ENCODE assay signal across 13 cellular contexts in the genomic region with DNA sequence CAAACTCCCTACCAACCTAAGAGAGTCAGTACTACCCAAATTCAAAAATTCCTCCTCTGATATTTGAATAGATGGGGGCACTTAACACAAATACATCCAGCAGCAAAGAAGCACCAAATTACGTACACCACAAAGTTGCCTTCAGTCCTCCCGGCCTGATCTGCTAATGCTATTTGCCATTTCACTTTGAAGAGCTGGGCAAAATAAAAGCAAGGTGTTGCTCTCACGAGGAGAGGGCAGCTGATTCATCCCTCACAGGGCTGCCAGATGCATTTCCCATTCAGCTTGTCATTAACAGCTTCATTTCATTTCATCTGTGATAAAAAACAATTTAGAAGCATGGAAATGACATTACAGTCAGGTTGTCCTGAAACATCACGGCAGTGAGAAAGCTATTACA.
DNase-seq lines count a peak whose midpoint lies in the region; ATAC-seq and TF ChIP-seq lines count a peak whose summit lies in the region.
"Had no signal": no experiment of that assay in that cellular context is flagged by ENCODE, and none has a peak within 500 bp of the region (broad histone marks: within the 10 kb centered on the region; RNA-seq: fewer than 3 reads in every experiment).

No MANE protein-coding gene starts in this region.

- peak; percentile 47 for DNase-seq in AG20443 (ENCODE audit: low spot score)
- peak; percentile 24 for DNase-seq in IMR-90
- DNase-seq in mammary epithelial cell = peak; percentile 35
- peak; percentile 9 for DNase-seq in myocyte (ENCODE audit: low read depth)
- no peak for DNase-seq in HK-2 (ENCODE audit: unreplicated experiment)
- DNase-seq in NCI-H146 treated with DMSO at 0.1 percent for 48 hours (lab: John Stamatoyannopoulos, UW; ENCODE audit: unreplicated experiment) = no peak
- DNase-seq: left ventricle myocardium inferior, naive B cell, NCI-H2029 treated with DMSO at 0.1 percent for 48 hours had no signal

- peak overlapping the region; percentile 38 to 41; a peak in 2 of 4 replicates for H4K8ac ChIP-seq in IMR-90 (ENCODE audit: low read depth in 2 of 2, low read length in 2 of 2)

- H2AFZ ChIP-seq in IMR-90 (replicated peaks; ENCODE audit: low read length, poor library complexity) (no peak overlapping the region), mammary epithelial cell (ENCODE audit: low read depth, low read length) (no peak overlapping the region)
- H2AFZ ChIP-seq: GM23338 had no signal

- ATAC-seq in IMR-90 (ENCODE audit: low read depth) (no peak), GM19023 (IDR thresholded peaks at IDR 0.05; ENCODE audit: unreplicated experiment) (no peak), GM21367 (IDR thresholded peaks at IDR 0.05; ENCODE audit: unreplicated experiment) (no peak)
- ATAC-seq: GM23338 had no signal

- peak overlapping the region; percentile 53 for H3K18ac ChIP-seq in IMR-90 (ENCODE audit: low read depth, low read length)

- POLR2A ChIA-PET in IMR-90 (lab: Charles Lee; ENCODE audit: unreplicated experiment) = no interaction called here

- CTCF ChIA-PET in IMR-90 (lab: Yijun Ruan, JAX) (no interaction called here), mammary epithelial cell (lab: Charles Lee; ENCODE audit: low non-redundant PET) (no interaction called here)

- H3K9me3 ChIP-seq in IMR-90 (ENCODE audit: control insufficient read depth, insufficient read depth, low read length) (no peaks in the 10 kb centered on the region), mammary epithelial cell (replicated peaks; ENCODE audit: insufficient read depth, low read length) (no peaks in the 10 kb centered on the region)
- H3K9me3 ChIP-seq: BLaER1, left ventricle myocardium inferior had no signal

- H4K20me1 ChIP-seq in IMR-90 (ENCODE audit: insufficient read depth, low read length) = no peaks in the 10 kb centered on the region
- no peaks in the 10 kb centered on the region for H4K20me1 ChIP-seq in mammary epithelial cell (ENCODE audit: insufficient read depth, low read length)
- H4K20me1 ChIP-seq: BLaER1 had no signal

- peak overlapping the region; percentile 81 for H2AK5ac ChIP-seq in IMR-90 (ENCODE audit: low read depth, low read length)

- H3K9ac ChIP-seq in IMR-90 (ENCODE audit: low read depth, low read length) = no peak overlapping the region
- H3K9ac ChIP-seq in mammary epithelial cell (ENCODE audit: insufficient read depth, low read length) = no peak overlapping the region
- H3K9ac ChIP-seq: BLaER1 had no signal

- H2BK5ac ChIP-seq in IMR-90 (ENCODE audit: low read depth, low read length, poor library complexity, severe bottlenecking) = peak overlapping the region; percentile 42

- no peak overlapping the region for H3K4me3 ChIP-seq in IMR-90 (ENCODE audit: insufficient read depth, low read depth, low read length)
- no peak overlapping the region for H3K4me3 ChIP-seq in mammary epithelial cell (replicated peaks in 1 of 3; ENCODE audit: insufficient read depth in 1 of 3, low read depth in 2 of 3, low read length in 3 of 3)
- H3K4me3 ChIP-seq: BLaER1, GM23338, left ventricle myocardium inferior had no signal

- H2BK20ac ChIP-seq in IMR-90 (ENCODE audit: low read depth, low read length) = peak overlapping the region; percentile 85

- H2BK120ac ChIP-seq in IMR-90 (ENCODE audit: low read depth, low read length) = peak overlapping the region; percentile 91

- peak overlapping the region; percentile 48 for H3K56ac ChIP-seq in IMR-90 (ENCODE audit: extremely low read depth, insufficient read depth, low read length)

- no peak for TF ChIP-seq POLR2A in IMR-90 (IDR thresholded peaks at IDR 0.05; ENCODE audit: low read depth, low read length)

- peak overlapping the region; percentile 26; the same call in 1 of the 2 replicates for H3K14ac ChIP-seq in IMR-90 (replicated peaks; ENCODE audit: low read depth, low read length)

- H4K91ac ChIP-seq in IMR-90 (ENCODE audit: insufficient read depth, low read depth, low read length) = peak overlapping the region; percentile 83; the same call in 1 of the 2 replicates

- no peaks in the 10 kb centered on the region for H3K36me3 ChIP-seq in IMR-90 (ENCODE audit: control insufficient read depth, insufficient read depth, low read length)
- no peaks in the 10 kb centered on the region for H3K36me3 ChIP-seq in mammary epithelial cell (ENCODE audit: insufficient read depth, low read length)
- H3K36me3 ChIP-seq: BLaER1, left ventricle myocardium inferior had no signal

- peaks cover 12% of the 10 kb centered on the region for H3K4me1 ChIP-seq in IMR-90 (ENCODE audit: control insufficient read depth, insufficient read depth, low read length)
- peaks cover 45% of the 10 kb centered on the region for H3K4me1 ChIP-seq in mammary epithelial cell (ENCODE audit: insufficient read depth, low read length)
- H3K4me1 ChIP-seq: BLaER1, left ventricle myocardium inferior had no signal

- WGBS in IMR-90 (ENCODE audit: extremely low coverage in 2 of 2, insufficient read length in 1 of 2), 2 experiments = 79% methylated on average over 2 of the region's 4 CpGs; no CpG with 5 or more reads in 1 of the 2 experiments
- 35% methylated on average over 4 of the region's 4 CpGs for WGBS in mammary epithelial cell (ENCODE audit: low coverage, missing lambda C conversion rate)

- dilution Hi-C loops in IMR-90 (cut with HindIII; ENCODE audit: low sequenced_read_pairs, unreplicated experiment) = no loop called here
- dilution Hi-C loops in mammary epithelial cell (cut with HindIII; ENCODE audit: low sequenced_read_pairs) = no loop called here

- no peak overlapping the region for H2AK9ac ChIP-seq in IMR-90 (replicated peaks; ENCODE audit: low read depth, low read length, poor library complexity)

- H3K27me3 ChIP-seq in IMR-90 (ENCODE audit: control insufficient read depth, insufficient read depth, low read length) (no peaks in the 10 kb centered on the region), mammary epithelial cell (ENCODE audit: insufficient read depth, low read length) (no peaks in the 10 kb centered on the region)
- H3K27me3 ChIP-seq: BLaER1 had no signal

- no peak overlapping the region for H3K23ac ChIP-seq in IMR-90 (ENCODE audit: low read depth, low read length)

- H3K4me2 ChIP-seq in IMR-90 (ENCODE audit: low read depth, low read length) (peak overlapping the region; percentile 47), mammary epithelial cell (ENCODE audit: insufficient read depth, low read depth, low read length) (peak overlapping the region; percentile 34)
- H3K4me2 ChIP-seq: BLaER1, GM23338 had no signal

- H3K27ac ChIP-seq in IMR-90 (ENCODE audit: insufficient read depth, low read length) = peak overlapping the region; percentile 68; the same call in 1 of the 2 replicates
- H3K27ac ChIP-seq in mammary epithelial cell (ENCODE audit: insufficient read depth, low read depth, low read length) = no peak overlapping the region
- H3K27ac ChIP-seq: BLaER1, left ventricle myocardium inferior had no signal

- no peaks in the 10 kb centered on the region for H3K79me1 ChIP-seq in IMR-90 (ENCODE audit: low read depth in 1 of 2, low read length in 2 of 2)

- in situ Hi-C loops in IMR-90 (cut with MboI; ENCODE audit: low sequenced_read_pairs) = no loop called here
- in situ Hi-C loops in mammary epithelial cell (cut with MboI; ENCODE audit: low sequenced_read_pairs in 2 of 2) = no loop called here

- H4K5ac ChIP-seq in IMR-90 (ENCODE audit: low read depth, low read length) = peak overlapping the region; percentile 67

- 0 out of 2 replicates have a peak, but pooled peaks cover 4% of the 10 kb centered on the region for H3K9me1 ChIP-seq in IMR-90 (ENCODE audit: insufficient read depth, low read length)

- TF ChIP-seq RAD21 in IMR-90 (IDR thresholded peaks at IDR 0.05; ENCODE audit: low read length) = no peak

- no peak for TF ChIP-seq CTCF in IMR-90 (conservative IDR thresholded peaks at IDR 0.05; ENCODE audit: low read depth, low read length)
- no peak for TF ChIP-seq CTCF in mammary epithelial cell (conservative IDR thresholded peaks at IDR 0.05 in 1 of 2, IDR thresholded peaks at IDR 0.05 in 1 of 2; ENCODE audit: extremely low read depth in 1 of 2, insufficient read depth in 1 of 2, low read depth in 1 of 2, low read length in 2 of 2)

- H3K4ac ChIP-seq in IMR-90 (ENCODE audit: low read depth, low read length) = peak overlapping the region; percentile 67

- peak overlapping the region; percentile 55; the same call in 2 of the 3 replicates for H2BK15ac ChIP-seq in IMR-90 (ENCODE audit: low read depth, low read length)

- BruUV-seq in IMR-90 (replicated peaks; lab: Mats Ljungman, UMichigan) = no TSS peak
- BruUV-seq in mammary epithelial cell (replicated peaks; lab: Mats Ljungman, UMichigan) = no TSS peak

- no peaks in the 10 kb centered on the region for H3K79me2 ChIP-seq in mammary epithelial cell (ENCODE audit: insufficient read depth, low read length)

- intact Hi-C loops in IMR-90 (cut with micrococcal nuclease) = loop anchor here (5.0 kb wide), 1 partner anchor 259 kb away; no protein-coding TSS in a partner anchor
- intact Hi-C loops in mammary epithelial cell (cut with micrococcal nuclease) = loop anchor here (2.0 to 10.0 kb wide), 2 partner anchors 308 to 784 kb away; a partner anchor contains a TSS

TF ChIP-seq in IMR-90, 13 proteins besides CTCF, POLR2A, EP300 and RAD21:
- TF ChIP-seq CEBPB (IDR thresholded peaks at IDR 0.05; ENCODE audit: low read depth, low read length) (0 out of 2 replicates have a peak, but pooled peaks have one; percentile 20), MXI1 (IDR thresholded peaks at IDR 0.05; ENCODE audit: borderline replicate concordance, low read depth, low read length) (no peak), BHLHE40 (IDR thresholded peaks at IDR 0.05; ENCODE audit: low read depth, low read length) (peak; percentile 64; the same call in 1 of the 2 replicates)

Comparison
In these comparisons a context has a peak if more than half of its experiments do, and no peak if none do; other contexts are left out.
1. DNase-seq: peak in AG20443 (single experiment), IMR-90 (single experiment), mammary epithelial cell (single experiment) and myocyte (single experiment); none in HK-2 (single experiment) and NCI-H146 treated with DMSO at 0.1 percent for 48 hours (single experiment).